ENCODE assay signal across 18 cellular contexts in the genomic region with DNA sequence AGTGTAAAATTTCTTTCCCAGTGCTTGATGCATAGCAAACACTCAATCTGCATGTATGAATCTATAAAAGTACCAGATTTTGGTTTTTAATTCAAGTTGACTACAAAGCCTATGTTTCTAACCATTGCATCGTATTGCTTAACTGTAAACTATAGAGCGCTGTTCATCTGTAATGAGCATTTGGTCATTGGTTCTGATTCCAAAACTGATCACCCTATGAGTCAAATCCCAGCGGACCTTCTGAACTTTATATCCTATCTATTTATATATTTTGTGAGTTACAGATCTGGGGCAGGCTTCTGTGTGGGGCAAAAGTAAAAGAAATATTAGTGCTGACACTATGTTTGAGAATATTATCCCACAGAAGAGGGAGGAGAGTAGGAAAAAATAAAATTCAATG.
DNase-seq lines count a peak whose midpoint lies in the region; ATAC-seq and TF ChIP-seq lines count a peak whose summit lies in the region.
"Had no signal": no experiment of that assay in that cellular context is flagged by ENCODE, and none has a peak within 500 bp of the region (broad histone marks: within the 10 kb centered on the region; RNA-seq: fewer than 3 reads in every experiment).

No MANE protein-coding gene starts in this region.

- intact Hi-C loops in ascending aorta (cut with DNase I) (loop anchor here (2.0 kb wide), 1 partner anchor 37 kb away; no protein-coding TSS in a partner anchor), tibial artery (cut with DNase I; ENCODE audit: low total_unique reads) (no loop called here), A673 (cut with micrococcal nuclease; ENCODE audit: unreplicated experiment) (no loop called here)

- BruUV-seq in A673 (replicated peaks; lab: Mats Ljungman, UMichigan), result no TSS peak

- CTCF ChIA-PET in A673 (lab: Charles Lee), result no interaction called here

- no peak for ATAC-seq in GM21529 (IDR thresholded peaks at IDR 0.05; ENCODE audit: unreplicated experiment)
- ATAC-seq: CD8-positive, alpha-beta T cell had no signal

- TF ChIP-seq CTCF in ascending aorta (IDR thresholded peaks at IDR 0.05), result no peak
- no peak for TF ChIP-seq CTCF in tibial artery (IDR thresholded peaks at IDR 0.05)
- no peak for TF ChIP-seq CTCF in A673 (conservative IDR thresholded peaks at IDR 0.05; ENCODE audit: low read depth, low read length)

- DNase-seq in ascending aorta (ENCODE audit: low spot score in 2 of 2) (no peak), fibroblast of peridontal ligament (ENCODE audit: extremely low read depth) (peak; percentile 74), skeletal muscle cell (ENCODE audit: low read depth) (peak; percentile 16), tibial artery (no peak), epidermal melanocyte (ENCODE audit: insufficient read length, low spot score) (no peak), A673 (ENCODE audit: low spot score) (no peak), MV-4-11 (lab: John Stamatoyannopoulos, UW) (no peak)
- DNase-seq: Caco-2; CD4-positive, CD25-positive, alpha-beta regulatory T cell; CD8-positive, alpha-beta T cell; DMS153; DND-41; GM23248; H9; HFFc6 had no signal

- H3K9me3 ChIP-seq in ascending aorta (peaks cover 0 to 17% of the 10 kb centered on the region in 2 donors), tibial artery (peaks cover 0 to 6% (median 0%) of the 10 kb centered on the region in 3 donors), A673 (ENCODE audit: low read depth, low read length, poor library complexity, severe bottlenecking) (peaks cover 24% of the 10 kb centered on the region)

- POLR2A ChIA-PET in A673 (lab: Charles Lee; ENCODE audit: low non-redundant PET), result no interaction called here

- peak overlapping the region; percentile 49 to 75 for H3K27ac ChIP-seq in ascending aorta
- H3K27ac ChIP-seq in tibial artery, result peak overlapping the region; percentile 49 to 69
- no peak overlapping the region for H3K27ac ChIP-seq in A673 (ENCODE audit: low read depth, low read length, poor library complexity, severe bottlenecking)
- H3K27ac ChIP-seq: BLaER1, C4-2B, GM23248 had no signal

- H3K4me3 ChIP-seq in ascending aorta (no peak overlapping the region), skeletal muscle cell (ENCODE audit: low read depth, low read length) (no peak overlapping the region), tibial artery (no peak overlapping the region), A673 (ENCODE audit: low read depth, low read length, poor library complexity, severe bottlenecking) (no peak overlapping the region)
- H3K4me3 ChIP-seq: BLaER1, GM23248 had no signal

- H3K36me3 ChIP-seq in ascending aorta, result no peaks in the 10 kb centered on the region
- no peaks in the 10 kb centered on the region for H3K36me3 ChIP-seq in tibial artery
- H3K36me3 ChIP-seq in A673 (ENCODE audit: insufficient read depth, low read length, poor library complexity, severe bottlenecking), result no peaks in the 10 kb centered on the region
- H3K36me3 ChIP-seq: BLaER1 had no signal

- H3K4me1 ChIP-seq in ascending aorta (peaks cover 0 to 3% of the 10 kb centered on the region in 2 donors), tibial artery (peaks cover 0 to 35% (median 7%) of the 10 kb centered on the region in 4 donors), A673 (ENCODE audit: insufficient read depth, low read length, poor library complexity, severe bottlenecking) (no peaks in the 10 kb centered on the region)
- H3K4me1 ChIP-seq: BLaER1, Caco-2 had no signal

- H3K27me3 ChIP-seq in ascending aorta, result no peaks in the 10 kb centered on the region
- H3K27me3 ChIP-seq in tibial artery, result no peaks in the 10 kb centered on the region
- no peaks in the 10 kb centered on the region for H3K27me3 ChIP-seq in A673 (replicated peaks; ENCODE audit: insufficient read depth, low read depth, low read length, poor library complexity)
- H3K27me3 ChIP-seq: BLaER1 had no signal

Comparison
In these comparisons a context has a peak if more than half of its experiments do, and no peak if none do; other contexts are left out.
1. DNase-seq: peak in fibroblast of peridontal ligament (single experiment) and skeletal muscle cell (single experiment); none in ascending aorta (0 of 2), tibial artery (0 of 2), epidermal melanocyte (single experiment), A673 (single experiment) and MV-4-11 (single experiment).